In the genomic region with DNA sequence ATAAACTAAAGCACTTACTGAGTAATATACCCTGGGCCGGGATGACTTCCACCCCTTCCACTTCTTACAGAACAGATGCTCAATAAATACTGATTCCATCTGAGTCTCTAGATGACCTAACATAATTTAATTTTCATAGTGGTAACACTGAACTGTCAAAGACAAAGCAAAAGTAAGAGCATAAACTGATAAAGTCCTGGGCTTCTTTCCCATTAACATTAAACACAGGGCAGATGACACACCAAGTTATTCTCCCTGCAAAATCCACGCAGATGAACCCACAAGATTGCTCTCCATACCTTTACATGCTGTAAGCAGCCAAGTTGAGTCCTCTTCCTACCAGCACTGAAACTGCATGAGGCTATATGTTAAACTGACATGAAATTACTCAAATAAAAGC, we compare ENCODE assay signal across 29 cellular contexts.
"Had no signal": no experiment of that assay in that cellular context is flagged by ENCODE, and none has a peak within 500 bp of the region (broad histone marks: within the 10 kb centered on the region; RNA-seq: fewer than 3 reads in every experiment).

No MANE protein-coding gene starts in this region.

- H3K4me1 Mint-ChIP-seq: activated B cell treated with CpG ODN at 0.5 μM for 24 hours; activated naive CD4-positive, alpha-beta T cell treated with anti-CD3 and anti-CD28 coated beads, Interleukin-2, amount 50 U/mL, for 24 hours; stimulated activated memory B cell treated with anti-CD40 and anti-IgM and Interleukin-4, amounts not matched to agents 10 μg/mL and 1 μg/mL and 100 μg/mL, for 72 hours had no signal

- H3K27me3 Mint-ChIP-seq: activated B cell treated with CpG ODN at 0.5 μM for 24 hours; activated CD8-positive, alpha-beta T cell treated with anti-CD3 and anti-CD28 coated beads for 36 hours; activated naive CD4-positive, alpha-beta T cell treated with anti-CD3 and anti-CD28 coated beads, Interleukin-2, amount 50 U/mL, for 24 hours; activated naive CD8-positive, alpha-beta T cell treated with anti-CD3 and anti-CD28 coated beads, Interleukin-2, amount 50 U/mL, for 24 hours; central memory CD8-positive, alpha-beta T cell; dendritic cell treated with granulocyte-macrophage colony-stimulating factor and Interleukin-4, amounts not matched to agents 40 ng/mL and 50 ng/mL, for 4 days; naive thymus-derived CD4-positive, alpha-beta T cell; stimulated activated memory B cell treated with anti-CD40 and anti-IgM and Interleukin-4, amounts not matched to agents 10 μg/mL and 1 μg/mL and 100 μg/mL, for 72 hours; stimulated activated naive CD8-positive, alpha-beta T cell treated with anti-CD3 and anti-CD28 coated beads, Interleukin-15, amount 100 ng/mL, for 72 hours; type B pancreatic cell had no signal

- H3K4me2 ChIP-seq: hepatocyte, neural progenitor cell had no signal

- DNase-seq: activated B cell treated with CpG ODN at 0.5 μM for 24 hours; activated CD4-positive, alpha-beta T cell treated with anti-CD3 and anti-CD28 coated beads, Interleukin-2, amount 50 U/mL, for 1 hour; activated CD8-positive, alpha-beta T cell treated with anti-CD3 and anti-CD28 coated beads for 36 hours; activated naive CD8-positive, alpha-beta T cell treated with anti-CD3 and anti-CD28 coated beads, Interleukin-2, amount 50 U/mL, for 24 hours; activated T-cell treated with anti-CD3 and anti-CD28 coated beads, Interleukin-2, amount 50 U/mL, for 4 hours; esophagus squamous epithelium; midbrain; naive thymus-derived CD4-positive, alpha-beta T cell; occipital lobe; small intestine; stimulated activated CD4-positive, alpha-beta T cell treated with anti-CD3 and anti-CD28 coated beads, Interleukin-1b, Interleukin-23, amount 100 ng/mL, for 48 hours; stimulated activated CD4-positive, alpha-beta T cell treated with anti-CD3 and anti-CD28 coated beads, Interleukin-4, amount 100 ng/mL, for 4 hours; stimulated activated CD8-positive, alpha-beta memory T cell treated with anti-CD3 and anti-CD28 coated beads, Interleukin-4, amount 100 ng/mL, for 48 hours; stimulated activated naive CD8-positive, alpha-beta T cell treated with anti-CD3 and anti-CD28 coated beads, Interleukin-15, amount 100 ng/mL, for 72 hours; substantia nigra; T-helper 2 cell; uterus had no signal

- H3K4me1 ChIP-seq: esophagus squamous epithelium, parathyroid adenoma, uterus had no signal

- H3K27ac Mint-ChIP-seq: activated B cell treated with CpG ODN at 0.5 μM for 24 hours; activated CD8-positive, alpha-beta T cell treated with anti-CD3 and anti-CD28 coated beads for 36 hours; activated naive CD4-positive, alpha-beta T cell treated with anti-CD3 and anti-CD28 coated beads, Interleukin-2, amount 50 U/mL, for 24 hours; activated naive CD8-positive, alpha-beta T cell treated with anti-CD3 and anti-CD28 coated beads, Interleukin-2, amount 50 U/mL, for 24 hours; activated T-helper 2 cell treated with anti-CD3 and anti-CD28 coated beads, Interferon-gamma antibody, Interleukin-2, Interleukin-4, amounts not matched to agents 10 μg/mL and 5 μg/mL and 100 μg/mL, durations not matched to agents 14 hours and 24 hours and 36 hours; dendritic cell treated with granulocyte-macrophage colony-stimulating factor and Interleukin-4, amounts not matched to agents 40 ng/mL and 50 ng/mL, for 4 days; naive thymus-derived CD4-positive, alpha-beta T cell; neural progenitor cell; stimulated activated memory B cell treated with anti-CD40 and anti-IgM and Interleukin-4, amounts not matched to agents 10 μg/mL and 1 μg/mL and 100 μg/mL, for 72 hours; stimulated activated naive CD8-positive, alpha-beta T cell treated with anti-CD3 and anti-CD28 coated beads, Interleukin-15, amount 100 ng/mL, for 72 hours; type B pancreatic cell had no signal

- H3K9me3 ChIP-seq: esophagus squamous epithelium, gastroesophageal sphincter, uterus had no signal

- H2AFZ ChIP-seq: hepatocyte, neural progenitor cell, parathyroid adenoma had no signal

- H3K79me2 ChIP-seq: parathyroid adenoma had no signal

- ATAC-seq: activated CD8-positive, alpha-beta T cell treated with anti-CD3 and anti-CD28 coated beads for 36 hours; activated naive CD8-positive, alpha-beta T cell treated with anti-CD3 and anti-CD28 coated beads, Interleukin-2, amount 50 U/mL, for 24 hours; activated T-cell treated with anti-CD3 and anti-CD28 coated beads, Interleukin-2, amount 50 U/mL, for 4 hours; gastroesophageal sphincter; naive thymus-derived CD4-positive, alpha-beta T cell; sciatic nerve; stimulated activated memory B cell treated with anti-CD40 and anti-IgM and Interleukin-4, amounts not matched to agents 10 μg/mL and 1 μg/mL and 100 μg/mL, for 72 hours; stimulated activated naive CD8-positive, alpha-beta T cell treated with anti-CD3 and anti-CD28 coated beads, Interleukin-15, amount 100 ng/mL, for 72 hours had no signal

- H3K9ac ChIP-seq: neural progenitor cell, parathyroid adenoma had no signal

- H3K36me3 Mint-ChIP-seq: stimulated activated memory B cell treated with anti-CD40 and anti-IgM and Interleukin-4, amounts not matched to agents 10 μg/mL and 1 μg/mL and 100 μg/mL, for 72 hours had no signal

- H3K27ac ChIP-seq: epithelial cell of prostate, esophagus squamous epithelium, gastroesophageal sphincter, hepatocyte, neural progenitor cell, parathyroid adenoma, uterus had no signal

- H3K9me3 Mint-ChIP-seq: activated naive CD4-positive, alpha-beta T cell treated with anti-CD3 and anti-CD28 coated beads, Interleukin-2, amount 50 U/mL, for 24 hours; activated naive CD8-positive, alpha-beta T cell treated with anti-CD3 and anti-CD28 coated beads, Interleukin-2, amount 50 U/mL, for 24 hours; activated T-helper 2 cell treated with anti-CD3 and anti-CD28 coated beads, Interferon-gamma antibody, Interleukin-2, Interleukin-4, amounts not matched to agents 10 μg/mL and 5 μg/mL and 100 μg/mL, durations not matched to agents 14 hours and 24 hours and 36 hours; central memory CD8-positive, alpha-beta T cell; dendritic cell treated with granulocyte-macrophage colony-stimulating factor and Interleukin-4, amounts not matched to agents 40 ng/mL and 50 ng/mL, for 4 days; stimulated activated memory B cell treated with anti-CD40 and anti-IgM and Interleukin-4, amounts not matched to agents 10 μg/mL and 1 μg/mL and 100 μg/mL, for 72 hours; stimulated activated naive CD8-positive, alpha-beta T cell treated with anti-CD3 and anti-CD28 coated beads, Interleukin-15, amount 100 ng/mL, for 72 hours had no signal

- H3K27me3 ChIP-seq: esophagus squamous epithelium, gastroesophageal sphincter, hepatocyte, neural progenitor cell, uterus had no signal

- H3K4me3 Mint-ChIP-seq: activated B cell treated with CpG ODN at 0.5 μM for 24 hours; activated CD8-positive, alpha-beta T cell treated with anti-CD3 and anti-CD28 coated beads for 36 hours; activated naive CD4-positive, alpha-beta T cell treated with anti-CD3 and anti-CD28 coated beads, Interleukin-2, amount 50 U/mL, for 24 hours; activated naive CD8-positive, alpha-beta T cell treated with anti-CD3 and anti-CD28 coated beads, Interleukin-2, amount 50 U/mL, for 24 hours; activated T-cell treated with anti-CD3 and anti-CD28 coated beads, Interleukin-2, amount 50 U/mL, for 4 hours; central memory CD8-positive, alpha-beta T cell; dendritic cell treated with granulocyte-macrophage colony-stimulating factor and Interleukin-4, amounts not matched to agents 40 ng/mL and 50 ng/mL, for 4 days; naive thymus-derived CD4-positive, alpha-beta T cell; neural progenitor cell; stimulated activated memory B cell treated with anti-CD40 and anti-IgM and Interleukin-4, amounts not matched to agents 10 μg/mL and 1 μg/mL and 100 μg/mL, for 72 hours; stimulated activated naive CD8-positive, alpha-beta T cell treated with anti-CD3 and anti-CD28 coated beads, Interleukin-15, amount 100 ng/mL, for 72 hours; type B pancreatic cell had no signal

- H3K4me3 ChIP-seq: esophagus squamous epithelium, gastroesophageal sphincter, hepatocyte, neural progenitor cell, uterus had no signal

- H3K36me3 ChIP-seq: esophagus squamous epithelium, neural progenitor cell, uterus had no signal
